In the genomic region with DNA sequence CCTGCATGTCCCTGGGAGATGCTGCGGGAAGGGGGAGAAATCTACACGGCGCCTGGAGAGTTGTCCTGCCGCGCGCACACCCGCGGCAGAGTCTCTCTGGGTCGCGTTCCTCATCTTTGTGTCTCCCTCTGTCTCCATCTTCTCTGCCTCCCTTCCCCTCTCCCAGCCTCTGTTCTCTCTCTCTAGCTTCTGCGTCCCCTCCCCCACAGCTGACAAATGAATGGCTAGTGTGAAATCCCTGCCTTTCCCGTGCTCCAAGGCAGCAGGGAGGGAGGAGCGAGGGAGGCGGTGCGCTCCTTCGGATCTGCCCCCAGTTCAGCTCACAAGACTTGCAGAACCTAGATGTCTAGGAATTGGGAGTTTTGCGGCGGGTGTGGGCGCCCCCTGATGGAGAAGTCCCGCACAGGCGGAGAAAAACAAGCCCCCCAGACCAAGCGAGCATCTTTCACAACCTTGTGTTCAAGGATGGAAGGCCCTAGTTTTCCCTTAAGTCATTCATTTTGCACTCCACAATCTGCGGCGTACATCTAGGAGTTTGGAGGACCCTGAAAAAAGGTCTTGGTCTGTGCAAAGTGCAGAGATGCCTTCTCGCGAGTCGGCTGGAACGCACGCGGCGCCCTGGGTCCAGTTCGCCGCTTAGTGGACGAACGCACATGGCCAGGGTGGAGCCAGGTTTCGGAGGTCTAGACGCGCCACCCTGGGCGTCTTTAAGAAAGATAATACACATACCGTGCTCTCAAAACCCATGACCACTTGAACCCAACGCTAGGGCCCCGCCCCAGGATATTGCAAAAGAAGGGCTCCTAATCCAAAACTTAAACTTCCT, we compare ENCODE assay signal across 8 cellular contexts. TPM values are rescaled to one million over a fixed set of nuclear protein-coding genes. Genes with fewer than 3 reads are reported as not detected.
DNase-seq lines count a peak whose midpoint lies in the region; ATAC-seq and TF ChIP-seq lines count a peak whose summit lies in the region.

No MANE protein-coding gene starts in this region.

- H3K4me3 Mint-ChIP-seq in CD4-positive, alpha-beta T cell: peak overlapping the region; percentile 84

- peak in 2 of 10 experiments; percentile 14 to 27 for DNase-seq in CD4-positive, alpha-beta T cell
- peak; percentile 40 for DNase-seq in GM19240 (ENCODE audit: insufficient read length, low spot score)
- DNase-seq in NCI-H526 (lab: John Stamatoyannopoulos, UW): peak; percentile 53 to 67
- DNase-seq in activated CD8-positive, alpha-beta memory T cell treated with anti-CD3 and anti-CD28 coated beads, Interleukin-2, amount 50 U/mL, for 24 hours (ENCODE audit: extremely low read depth): peak; percentile 20
- DNase-seq in esophagus muscularis mucosa (ENCODE audit: extremely low spot score): peak; percentile 98
- DNase-seq in stomach: peak; percentile 56

- peak; percentile 46 for ATAC-seq in CD4-positive, alpha-beta T cell (ENCODE audit: poor library complexity)
- peak; percentile 57 for ATAC-seq in HG03342 (IDR thresholded peaks at IDR 0.05; ENCODE audit: unreplicated experiment)

- H3K27me3 Mint-ChIP-seq in CD4-positive, alpha-beta T cell: peaks cover 94% of the 10 kb centered on the region

- no peak overlapping the region for H3K27ac Mint-ChIP-seq in CD4-positive, alpha-beta T cell

- POLR2A ChIA-PET in CD4-positive, alpha-beta T cell (lab: Charles Lee): no interaction called here

- no peak overlapping the region for H3K27ac ChIP-seq in CD4-positive, alpha-beta T cell (ENCODE audit: low read depth, low read length)
- H3K27ac ChIP-seq in esophagus muscularis mucosa (replicated peaks in 1 of 4) (peak overlapping the region; percentile 66 to 78 (median 70)), stomach (peak overlapping the region; percentile 36 to 83 (median 71))

- peaks cover 83% of the 10 kb centered on the region for H3K27me3 ChIP-seq in CD4-positive, alpha-beta T cell (ENCODE audit: control insufficient read depth, insufficient read depth, low read length)
- H3K27me3 ChIP-seq in esophagus muscularis mucosa (peaks cover 0 to 74% (median 23%) of the 10 kb centered on the region in 4 donors), mononuclear cell (ENCODE audit: insufficient read depth, low read length) (peaks cover 75% of the 10 kb centered on the region), stomach (peaks cover 8 to 81% (median 57%) of the 10 kb centered on the region in 3 donors)

- no peaks in the 10 kb centered on the region for H3K9me3 Mint-ChIP-seq in CD4-positive, alpha-beta T cell

- TF ChIP-seq EP300 in esophagus muscularis mucosa (IDR thresholded peaks at IDR 0.05) (no peak), stomach (IDR thresholded peaks at IDR 0.05) (no peak)

- no peaks in the 10 kb centered on the region for H3K9me3 ChIP-seq in CD4-positive, alpha-beta T cell (ENCODE audit: control insufficient read depth, low read length)
- H3K9me3 ChIP-seq in esophagus muscularis mucosa (no peaks in the 10 kb centered on the region), mononuclear cell (ENCODE audit: low read depth, low read length) (no peaks in the 10 kb centered on the region), stomach (no peaks in the 10 kb centered on the region)

- H3K36me3 ChIP-seq in esophagus muscularis mucosa: no peaks in the 10 kb centered on the region
- H3K36me3 ChIP-seq in stomach: no peaks in the 10 kb centered on the region

- CTCF ChIA-PET in CD4-positive, alpha-beta T cell (lab: Charles Lee): no interaction called here

- intact Hi-C loops in CD4-positive, alpha-beta T cell (cut with DNase I, micrococcal nuclease): loop anchor here in 1 of 2 experiments (5.0 kb wide), 1 partner anchor 1121 kb away; no protein-coding TSS in a partner anchor
- intact Hi-C loops in esophagus muscularis mucosa (cut with DNase I): loop anchor here (5.0 kb wide), 1 partner anchor 831 kb away; no protein-coding TSS in a partner anchor
- intact Hi-C loops in stomach (cut with DNase I; ENCODE audit: low total_unique reads): no loop called here

- TF ChIP-seq CTCF in CD4-positive, alpha-beta T cell (IDR thresholded peaks at IDR 0.05): peak; percentile 43
- peak; percentile 59 to 70 (median 63) for TF ChIP-seq CTCF in esophagus muscularis mucosa (IDR thresholded peaks at IDR 0.05)
- TF ChIP-seq CTCF in stomach (IDR thresholded peaks at IDR 0.05): peak in 4 of 7 experiments; percentile 36 to 61 (median 44)

- H3K4me1 ChIP-seq in esophagus muscularis mucosa (peaks cover 27 to 46% (median 41%) of the 10 kb centered on the region in 4 donors), mononuclear cell (ENCODE audit: insufficient read depth, low read length) (peaks cover 44% of the 10 kb centered on the region), stomach (peaks cover 28 to 52% (median 41%) of the 10 kb centered on the region in 4 donors)

- no peaks in the 10 kb centered on the region for H3K36me3 Mint-ChIP-seq in CD4-positive, alpha-beta T cell (ENCODE audit: low read depth)

- H3K4me3 ChIP-seq in esophagus muscularis mucosa (peak overlapping the region; percentile 51 to 58 (median 54)), mononuclear cell (ENCODE audit: low read length) (peak overlapping the region; percentile 67), stomach (peak overlapping the region; percentile 38 to 54 (median 49))

- TF ChIP-seq POLR2A in esophagus muscularis mucosa (IDR thresholded peaks at IDR 0.05; ENCODE audit: low read depth) (no peak), stomach (IDR thresholded peaks at IDR 0.05) (no peak)

- peaks cover 41% of the 10 kb centered on the region for H3K4me1 Mint-ChIP-seq in CD4-positive, alpha-beta T cell (ENCODE audit: low read depth)

- WGBS in esophagus muscularis mucosa: under 1% methylated on average over 40 of the region's 42 CpGs
- 1 to 3% (median 1%) methylated on average over 32 to 42 of the region's 42 CpGs for WGBS in stomach, 5 donors

RNA-seq across cellular contexts. Expression of a gene that starts 2.0 kb away (rescaled TPM):
- 1 to 10 TPM; 6.4 to 7.1 TPM for total RNA-seq in CD4-positive, alpha-beta T cell
- total RNA-seq in esophagus muscularis mucosa: 100 to 1,000 TPM in 1 of 4 donors, 10 to 100 TPM in 3; 66.9 to 117 (median 71.6) TPM
- total RNA-seq in mononuclear cell: 549 TPM
- 100 to 1,000 TPM in 1 of 5 donors, 10 to 100 TPM in 4; 10.1 to 184 (median 29.2) TPM for total RNA-seq in stomach
- 1 to 10 TPM; 1.5 to 4.7 (median 2.0) TPM for polyA plus RNA-seq in stomach
